In the genomic region with DNA sequence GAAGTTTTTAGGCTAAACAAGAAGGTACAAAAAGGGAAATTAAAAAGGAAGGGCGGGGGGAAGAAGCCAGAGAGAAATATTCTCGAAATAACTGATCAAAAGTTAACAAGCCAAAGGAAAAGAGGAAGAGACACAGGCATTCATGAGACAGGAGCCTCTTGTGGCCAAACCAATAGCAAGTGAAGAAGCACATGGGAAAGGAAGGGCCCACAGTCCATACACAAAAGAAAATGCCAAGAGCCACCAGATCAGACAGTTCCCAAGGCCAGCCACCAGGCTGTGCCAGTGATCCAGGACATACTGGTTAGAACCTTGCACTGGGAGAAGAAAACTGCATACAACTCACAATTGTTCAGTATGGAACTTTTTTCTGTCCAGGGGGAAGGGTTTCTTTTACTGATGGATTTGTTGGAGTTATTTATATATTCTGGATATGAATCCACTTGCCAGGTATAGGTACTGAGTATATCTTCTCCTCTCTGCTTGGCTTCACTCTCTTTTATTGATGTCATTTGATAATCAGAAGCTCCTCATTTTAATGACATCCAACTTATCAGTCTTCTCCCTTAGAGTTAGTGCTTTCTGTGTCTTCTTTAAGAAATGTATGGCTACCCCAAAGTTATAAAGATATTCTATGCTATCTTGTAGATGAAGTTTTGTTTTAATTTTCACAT, we compare ENCODE assay signal across 8 cellular contexts.
DNase-seq lines count a peak whose midpoint lies in the region; ATAC-seq and TF ChIP-seq lines count a peak whose summit lies in the region.

No MANE protein-coding gene starts in this region.

- H3K4me1 ChIP-seq in A673 (ENCODE audit: insufficient read depth, low read length, poor library complexity, severe bottlenecking) (no peaks in the 10 kb centered on the region), mucosa of stomach (ENCODE audit: control insufficient read depth, insufficient read depth, low read length) (peaks cover 79% of the 10 kb centered on the region), stomach smooth muscle (ENCODE audit: control insufficient read depth, insufficient read depth, low read length) (peaks cover 73% of the 10 kb centered on the region)

- H3K27ac ChIP-seq in A673 (ENCODE audit: low read depth, low read length, poor library complexity, severe bottlenecking) (no peak overlapping the region), stomach smooth muscle (ENCODE audit: low read length) (peak overlapping the region; percentile 100)

- H3K27me3 ChIP-seq in A673 (replicated peaks; ENCODE audit: insufficient read depth, low read depth, low read length, poor library complexity) (no peaks in the 10 kb centered on the region), mucosa of stomach (ENCODE audit: control insufficient read depth, insufficient read depth, low read length) (no peaks in the 10 kb centered on the region), stomach smooth muscle (ENCODE audit: control insufficient read depth in 1 of 2, insufficient read depth in 2 of 2, low read length in 2 of 2) (no peaks in the 10 kb centered on the region)

- H3K4me3 ChIP-seq in A673 (ENCODE audit: low read depth, low read length, poor library complexity, severe bottlenecking) (no peak overlapping the region), mucosa of stomach (ENCODE audit: low read length) (no peak overlapping the region), stomach smooth muscle (ENCODE audit: low read length in 2 of 2) (no peak overlapping the region)

- peak; percentile 67 for TF ChIP-seq CTCF in A673 (conservative IDR thresholded peaks at IDR 0.05; ENCODE audit: low read depth, low read length)
- peak; percentile 72 for TF ChIP-seq CTCF in GM13976 (IDR thresholded peaks at IDR 0.05; ENCODE audit: borderline replicate concordance, control extremely low read depth, extremely low read depth, insufficient read depth, missing control alignments)

- DNase-seq in A673 (ENCODE audit: low spot score) (peak; percentile 78), GM13976 (ENCODE audit: low spot score) (peak; percentile 54), NOMO-1 (lab: John Stamatoyannopoulos, UW; ENCODE audit: unreplicated experiment in 2 of 2) (peak; percentile 94 to 98), erythroblast (lab: John Stamatoyannopoulos, UW) (peak; percentile 86 to 87)
- peak; percentile 71 for DNase-seq in activated T-cell treated with anti-CD3 and anti-CD28 coated beads, Interleukin-2, amount 50 U/mL, for 1 hour

- in situ Hi-C loops in GM13976 (cut with MboI; ENCODE audit: low sequenced_read_pairs, unreplicated experiment) = no loop called here

- no peak for TF ChIP-seq POLR2A in erythroblast (IDR thresholded peaks at IDR 0.05; ENCODE audit: low read length)

- H3K9ac ChIP-seq in mucosa of stomach (ENCODE audit: low read length) (peak overlapping the region; percentile 50), stomach smooth muscle (ENCODE audit: low read length in 2 of 2) (peak overlapping the region in 1 of 2 donors; percentile 31)

- no TSS peak for BruUV-seq in A673 (replicated peaks; lab: Mats Ljungman, UMichigan)

- POLR2A ChIA-PET in A673 (lab: Charles Lee; ENCODE audit: low non-redundant PET) = no interaction called here

- ATAC-seq in HG03378 (IDR thresholded peaks at IDR 0.05; ENCODE audit: unreplicated experiment) = peak; percentile 27

- H3K9me3 ChIP-seq in A673 (ENCODE audit: low read depth, low read length, poor library complexity, severe bottlenecking) (no peaks in the 10 kb centered on the region), mucosa of stomach (ENCODE audit: control insufficient read depth, low read length) (no peaks in the 10 kb centered on the region), stomach smooth muscle (ENCODE audit: control insufficient read depth in 2 of 2, low read length in 2 of 2) (no peaks in the 10 kb centered on the region)

- intact Hi-C loops in A673 (cut with micrococcal nuclease; ENCODE audit: unreplicated experiment) = loop anchor here (5.0 kb wide), 1 partner anchor 39 kb away; no protein-coding TSS in a partner anchor

- CTCF ChIA-PET in A673 (lab: Charles Lee) = interaction anchor here (1.5 kb wide), 1 partner anchor 40 kb away, joined by 4 read pairs; no protein-coding TSS in a partner anchor

- H3K36me3 ChIP-seq in A673 (ENCODE audit: insufficient read depth, low read length, poor library complexity, severe bottlenecking) = no peaks in the 10 kb centered on the region
- H3K36me3 ChIP-seq in mucosa of stomach (ENCODE audit: control insufficient read depth, insufficient read depth, low read length) = no peaks in the 10 kb centered on the region
- H3K36me3 ChIP-seq in stomach smooth muscle (ENCODE audit: control insufficient read depth in 2 of 2, insufficient read depth in 2 of 2, low read length in 2 of 2) = no peaks in the 10 kb centered on the region
